Comparison of ENCODE assay signal across 8 cellular contexts in genomic region chr7:116955801-116956514, GRCh38. TPM values are rescaled to one million over a fixed set of nuclear protein-coding genes. Genes with fewer than 3 reads are reported as not detected.
DNase-seq lines count a peak whose midpoint lies in the region; ATAC-seq and TF ChIP-seq lines count a peak whose summit lies in the region.

No MANE protein-coding gene starts in this region.

- peaks cover 11% of the 10 kb centered on the region for H3F3A ChIP-seq in DOHH2 (ENCODE audit: control insufficient read depth, insufficient read depth)

- no peak for TF ChIP-seq CTCF in DOHH2 (IDR thresholded peaks at IDR 0.05; ENCODE audit: low read depth, low read length, poor library complexity, severe bottlenecking)

- peak; percentile 62 for ATAC-seq in GM19455 (IDR thresholded peaks at IDR 0.05; ENCODE audit: unreplicated experiment)
- peak; percentile 80 for ATAC-seq in HG03442 (IDR thresholded peaks at IDR 0.05; ENCODE audit: unreplicated experiment)
- peak; percentile 27 for ATAC-seq in sciatic nerve

- H3K4me3 ChIP-seq in DOHH2 (ENCODE audit: low read length): no peak overlapping the region

- H3K9me3 ChIP-seq in DOHH2 (ENCODE audit: control insufficient read depth, insufficient read depth, low read length): no peaks in the 10 kb centered on the region

- no peaks in the 10 kb centered on the region for H3K9me2 ChIP-seq in DOHH2 (replicated peaks; ENCODE audit: control insufficient read depth, low read length)

- no peaks in the 10 kb centered on the region for H3K27me3 ChIP-seq in DOHH2 (ENCODE audit: control insufficient read depth, low read length)

- no peaks in the 10 kb centered on the region for H4K20me1 ChIP-seq in DOHH2 (ENCODE audit: control insufficient read depth, insufficient read depth, low read depth, low read length)

- peak; percentile 11 for DNase-seq in cerebellar cortex (ENCODE audit: low spot score)
- DNase-seq in sciatic nerve (ENCODE audit: low spot score): no peak
- no peak for DNase-seq in mucosa of gallbladder (ENCODE audit: low spot score)
- no peak for DNase-seq in NCI-H2081 (lab: John Stamatoyannopoulos, UW)
- no peak for DNase-seq in NCI-H510A treated with DMSO at 0.1 percent for 48 hours (lab: John Stamatoyannopoulos, UW)

- intact Hi-C loops in sciatic nerve (cut with DNase I): no loop called here

- H3K4me2 ChIP-seq in DOHH2 (ENCODE audit: low read length): peak overlapping the region; percentile 92

- peaks cover 34% of the 10 kb centered on the region for H3K79me2 ChIP-seq in DOHH2 (ENCODE audit: control insufficient read depth, low read length)

- H3K4me1 ChIP-seq in DOHH2 (ENCODE audit: control insufficient read depth, low read length): peaks cover 38% of the 10 kb centered on the region

- H3K27ac ChIP-seq in DOHH2 (ENCODE audit: low read depth, low read length): no peak overlapping the region

- H3K36me3 ChIP-seq in DOHH2 (ENCODE audit: control insufficient read depth, low read length): no peaks in the 10 kb centered on the region

RNA-seq across cellular contexts. Expression of gene ST7, which starts 2.7 kb away (rescaled TPM):
- total RNA-seq in sciatic nerve (19.7 TPM), mucosa of gallbladder (22.1 TPM)

Comparison
In these comparisons a context has a peak if more than half of its experiments do, and no peak if none do; other contexts are left out.
1. ATAC-seq: peak in every context shown above with its lines; median percentile 80 in HG03442; 62 in GM19455; 27 in sciatic nerve.